ENCODE assay signal across 1 cellular context in genomic region chr14:75418779-75419768, GRCh38.
TF ChIP-seq lines count a peak whose summit lies in the region.

No MANE protein-coding gene starts in this region.

TF ChIP-seq in K562, 482 proteins besides CTCF, POLR2A, EP300 and RAD21 (continued from another document):
- TF ChIP-seq SP1 (CRISPR knock-in tag; IDR thresholded peaks at IDR 0.05) = no peak
- no peak for TF ChIP-seq MAFK (IDR thresholded peaks at IDR 0.05; ENCODE audit: low read length)
- no peak for TF ChIP-seq ZZZ3 (IDR thresholded peaks at IDR 0.05)
- no peak for TF ChIP-seq ZNF75A (CRISPR knock-in tag; IDR thresholded peaks at IDR 0.05)
- TF ChIP-seq HBP1 (CRISPR knock-in tag; IDR thresholded peaks at IDR 0.05) = no peak
- TF ChIP-seq ZNF134 (CRISPR knock-in tag; conservative IDR thresholded peaks at IDR 0.05) = no peak
- no peak for TF ChIP-seq KLF13 (tag; IDR thresholded peaks at IDR 0.05; ENCODE audit: borderline replicate concordance, low read depth)
- 0 out of 2 replicates have a peak, but pooled peaks have one; percentile 33 for TF ChIP-seq JUND (IDR thresholded peaks at IDR 0.05; ENCODE audit: borderline replicate concordance, low read depth, low read length)
- no peak; the same call in 2 of the 3 replicates for TF ChIP-seq JUND (tag; IDR thresholded peaks at IDR 0.05; ENCODE audit: borderline replicate concordance, low read depth, low read length)
- no peak for TF ChIP-seq MGA (IDR thresholded peaks at IDR 0.05)
- no peak for TF ChIP-seq PTBP1 (IDR thresholded peaks at IDR 0.05; ENCODE audit: low read depth, low read length)
- no peak for TF ChIP-seq IFI16 (CRISPR knock-in tag; IDR thresholded peaks at IDR 0.05)
- no peak for TF ChIP-seq CHD4 (IDR thresholded peaks at IDR 0.05; ENCODE audit: insufficient read depth, insufficient replicate concordance, low read depth, low read length, poor library complexity, severe bottlenecking)
- no peak for TF ChIP-seq ZNF121 (CRISPR knock-in tag; conservative IDR thresholded peaks at IDR 0.05)
- TF ChIP-seq RBM34 (IDR thresholded peaks at IDR 0.05; ENCODE audit: borderline replicate concordance, insufficient read depth, low read length) = no peak
